9 cellular contexts compared by ENCODE assay signal in the genomic region with DNA sequence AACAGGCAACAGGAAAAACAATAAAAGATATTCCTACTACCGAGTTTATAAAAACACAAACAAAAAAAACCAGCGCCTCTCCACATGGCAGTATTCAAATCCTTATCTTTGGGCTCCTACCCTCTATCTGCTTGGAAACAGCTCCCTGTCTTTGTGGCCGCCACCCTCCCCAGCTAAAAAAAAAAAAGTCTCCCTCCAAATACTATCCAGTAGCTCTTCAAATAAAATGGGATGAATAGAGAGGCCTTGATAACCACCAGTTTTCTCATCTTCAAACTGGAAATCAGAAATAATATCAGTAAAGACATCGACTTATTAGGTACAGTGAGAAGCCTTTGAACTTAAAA.
DNase-seq lines count a peak whose midpoint lies in the region; ATAC-seq and TF ChIP-seq lines count a peak whose summit lies in the region.
"Had no signal": no experiment of that assay in that cellular context is flagged by ENCODE, and none has a peak within 500 bp of the region (broad histone marks: within the 10 kb centered on the region; RNA-seq: fewer than 3 reads in every experiment).

No MANE protein-coding gene starts in this region.

- ATAC-seq in activated T-cell treated with anti-CD3 and anti-CD28 coated beads, Interleukin-2, amount 50 U/mL, for 72 hours (replicated peaks in 1 of 2) = no peak
- ATAC-seq in central memory CD8-positive, alpha-beta T cell (replicated peaks; ENCODE audit: extremely low read depth, poor library complexity, severe bottlenecking) = no peak
- ATAC-seq in naive B cell (ENCODE audit: low read depth in 2 of 2) = no peak
- no peak for ATAC-seq in HG02642 (IDR thresholded peaks at IDR 0.05; ENCODE audit: poor library complexity, unreplicated experiment)

- peaks cover 0 to 71% (median 39%) of the 10 kb centered on the region in 4 donors for H3K4me1 ChIP-seq in tibial nerve

- H3K9me3 Mint-ChIP-seq in activated T-cell treated with anti-CD3 and anti-CD28 coated beads, Interleukin-2, amount 50 U/mL, for 72 hours = no peaks in the 10 kb centered on the region
- H3K9me3 Mint-ChIP-seq in central memory CD8-positive, alpha-beta T cell = no peaks in the 10 kb centered on the region
- H3K9me3 Mint-ChIP-seq in naive B cell = no peaks in the 10 kb centered on the region
- peaks cover 3% of the 10 kb centered on the region for H3K9me3 Mint-ChIP-seq in activated naive CD8-positive, alpha-beta T cell treated with anti-CD3 and anti-CD28 coated beads for 36 hours

- no peaks in the 10 kb centered on the region for H3K27me3 ChIP-seq in tibial nerve

- H3K27ac ChIP-seq in tibial nerve = peak overlapping the region; percentile 74 to 97 (median 84)

- peak overlapping the region; percentile 45 for H3K27ac Mint-ChIP-seq in activated T-cell treated with anti-CD3 and anti-CD28 coated beads, Interleukin-2, amount 50 U/mL, for 72 hours
- peak overlapping the region; percentile 68 for H3K27ac Mint-ChIP-seq in central memory CD8-positive, alpha-beta T cell (ENCODE audit: low read depth)
- peak overlapping the region; percentile 28 to 97 (median 92) for H3K27ac Mint-ChIP-seq in naive B cell
- no peak overlapping the region for H3K27ac Mint-ChIP-seq in activated naive CD8-positive, alpha-beta T cell treated with anti-CD3 and anti-CD28 coated beads for 36 hours

- TF ChIP-seq EP300 in tibial nerve (IDR thresholded peaks at IDR 0.05) = no peak

- no peak for TF ChIP-seq POLR2A in tibial nerve (IDR thresholded peaks at IDR 0.05)

- no peak for TF ChIP-seq CTCF in tibial nerve (IDR thresholded peaks at IDR 0.05)

- no peaks in the 10 kb centered on the region for H3K36me3 Mint-ChIP-seq in activated T-cell treated with anti-CD3 and anti-CD28 coated beads, Interleukin-2, amount 50 U/mL, for 72 hours (ENCODE audit: insufficient read depth in 2 of 2)
- peaks cover 2% of the 10 kb centered on the region for H3K36me3 Mint-ChIP-seq in central memory CD8-positive, alpha-beta T cell (ENCODE audit: insufficient read depth)
- no peaks in the 10 kb centered on the region for H3K36me3 Mint-ChIP-seq in naive B cell
- H3K36me3 Mint-ChIP-seq in activated naive CD8-positive, alpha-beta T cell treated with anti-CD3 and anti-CD28 coated beads for 36 hours = no peaks in the 10 kb centered on the region

- H3K27me3 Mint-ChIP-seq in activated T-cell treated with anti-CD3 and anti-CD28 coated beads, Interleukin-2, amount 50 U/mL, for 72 hours (ENCODE audit: low read depth) = no peaks in the 10 kb centered on the region
- H3K27me3 Mint-ChIP-seq in central memory CD8-positive, alpha-beta T cell = no peaks in the 10 kb centered on the region
- H3K27me3 Mint-ChIP-seq in naive B cell = peaks cover 0 to 7% (median 0%) of the 10 kb centered on the region in 3 donors
- peaks cover 3% of the 10 kb centered on the region for H3K27me3 Mint-ChIP-seq in activated naive CD8-positive, alpha-beta T cell treated with anti-CD3 and anti-CD28 coated beads for 36 hours

- no peak for DNase-seq in activated T-cell treated with anti-CD3 and anti-CD28 coated beads, Interleukin-2, amount 50 U/mL, for 72 hours
- DNase-seq in activated T-cell treated with anti-CD3 and anti-CD28 coated beads, Interleukin-2, amount 50 U/mL, for 1 hour = no peak
- no peak for DNase-seq in central memory CD8-positive, alpha-beta T cell (ENCODE audit: low spot score in 2 of 2)
- DNase-seq in naive B cell = no peak
- DNase-seq in tibial nerve (ENCODE audit: low spot score in 2 of 2) = no peak
- no peak for DNase-seq in DMS114 treated with DMSO at 0.1 percent for 48 hours (lab: John Stamatoyannopoulos, UW; ENCODE audit: unreplicated experiment)
- DNase-seq in activated naive CD8-positive, alpha-beta T cell treated with anti-CD3 and anti-CD28 coated beads for 36 hours = no peak
- DNase-seq: Kasumi-1 had no signal

- H3K4me3 ChIP-seq in tibial nerve = no peak overlapping the region

- H3K4me3 Mint-ChIP-seq in activated T-cell treated with anti-CD3 and anti-CD28 coated beads, Interleukin-2, amount 50 U/mL, for 72 hours = peak overlapping the region in 1 of 2 donors; percentile 76
- peak overlapping the region; percentile 74 for H3K4me3 Mint-ChIP-seq in central memory CD8-positive, alpha-beta T cell
- H3K4me3 Mint-ChIP-seq in naive B cell = peak overlapping the region in 7 of 8 donors; percentile 32 to 97 (median 80)
- no peak overlapping the region for H3K4me3 Mint-ChIP-seq in activated naive CD8-positive, alpha-beta T cell treated with anti-CD3 and anti-CD28 coated beads for 36 hours

- 63 to 65% methylated on average over 4 of the region's 4 CpGs for whole genome bisulfite sequencing in tibial nerve, 2 donors

- no peaks in the 10 kb centered on the region for H3K9me3 ChIP-seq in tibial nerve

- no peaks in the 10 kb centered on the region for H3K36me3 ChIP-seq in tibial nerve

- peaks cover 17% of the 10 kb centered on the region for H3K4me1 Mint-ChIP-seq in activated T-cell treated with anti-CD3 and anti-CD28 coated beads, Interleukin-2, amount 50 U/mL, for 72 hours (ENCODE audit: low read depth)
- peaks cover 20% of the 10 kb centered on the region for H3K4me1 Mint-ChIP-seq in central memory CD8-positive, alpha-beta T cell
- H3K4me1 Mint-ChIP-seq in naive B cell = peaks cover 28 to 58% (median 32%) of the 10 kb centered on the region in 3 donors
- peaks cover 21% of the 10 kb centered on the region for H3K4me1 Mint-ChIP-seq in activated naive CD8-positive, alpha-beta T cell treated with anti-CD3 and anti-CD28 coated beads for 36 hours
